ENCODE assay signal across 2 cellular contexts in the genomic region with DNA sequence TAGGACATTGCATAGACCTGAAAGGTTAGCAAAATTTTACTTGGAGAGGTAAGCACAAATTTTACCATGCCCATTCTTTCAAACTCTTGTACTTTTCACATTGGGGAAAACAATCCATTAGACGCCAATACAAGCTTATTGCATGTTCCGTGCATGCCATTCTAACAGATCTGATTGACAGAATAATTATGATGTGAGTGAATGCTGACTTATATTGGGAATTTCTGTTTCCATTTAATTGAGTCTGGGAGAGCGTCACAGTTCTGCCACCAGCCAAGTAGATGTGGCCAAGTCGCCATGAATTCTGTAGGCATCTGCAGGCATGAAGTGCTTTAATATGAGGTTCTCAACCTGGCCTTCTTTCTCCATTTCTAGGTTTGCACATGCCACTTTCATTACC.
"Had no signal": no experiment of that assay in that cellular context is flagged by ENCODE, and none has a peak within 500 bp of the region (broad histone marks: within the 10 kb centered on the region; RNA-seq: fewer than 3 reads in every experiment).

No MANE protein-coding gene starts in this region.

- ATAC-seq: GM12878 had no signal

- DNase-seq: GDM1 had no signal

- H3K4me3 ChIP-seq: GM12878 had no signal
